ENCODE assay signal across 9 cellular contexts in the genomic region with DNA sequence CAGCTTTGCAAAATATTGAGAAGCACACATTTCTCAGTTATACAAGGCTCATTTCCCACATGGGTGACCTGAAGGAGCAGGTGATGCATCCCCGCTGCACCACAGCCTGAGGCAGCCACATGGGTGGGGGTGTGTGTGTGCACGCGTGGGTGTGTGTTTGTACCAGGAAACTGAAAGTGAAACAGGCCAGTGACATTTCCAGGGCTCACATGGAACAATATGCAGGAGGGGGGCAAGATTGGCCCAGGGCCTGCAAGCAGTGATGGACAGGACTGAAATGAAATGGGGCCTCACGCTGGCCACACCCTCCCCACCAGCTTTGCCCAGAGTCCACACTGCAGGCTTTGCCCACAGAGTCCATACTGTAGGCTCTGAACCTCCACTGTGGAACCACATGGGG.
DNase-seq lines count a peak whose midpoint lies in the region; ATAC-seq and TF ChIP-seq lines count a peak whose summit lies in the region.
"Had no signal": no experiment of that assay in that cellular context is flagged by ENCODE, and none has a peak within 500 bp of the region (broad histone marks: within the 10 kb centered on the region; RNA-seq: fewer than 3 reads in every experiment).

No MANE protein-coding gene starts in this region.

- H3K36me3 ChIP-seq in right atrium auricular region = no peaks in the 10 kb centered on the region
- no peaks in the 10 kb centered on the region for H3K36me3 ChIP-seq in PC-9 (ENCODE audit: low read depth)

- ATAC-seq in stimulated activated naive CD8-positive, alpha-beta T cell treated with anti-CD3 and anti-CD28 coated beads, Interleukin-15, Interleukin-2, amounts not matched to agents 100 U/mL and 50 U/mL, for 24 hours = peak; percentile 60
- no peak for ATAC-seq in foreskin keratinocyte

- H3K4me3 ChIP-seq in right atrium auricular region = no peak overlapping the region
- H3K4me3 ChIP-seq in PC-9 = no peak overlapping the region

- POLR2A ChIA-PET in PC-9 (lab: Charles Lee; ENCODE audit: unreplicated experiment) = no interaction called here

- intact Hi-C loops in PC-9 (cut with micrococcal nuclease; ENCODE audit: unreplicated experiment) = no loop called here

- no TSS peak for BruUV-seq in PC-9 (replicated peaks; lab: Mats Ljungman, UMichigan)

- no peak overlapping the region for H3K4me2 ChIP-seq in PC-9

- H3K9me2 ChIP-seq in PC-9 (ENCODE audit: insufficient read depth) = no peaks in the 10 kb centered on the region

- DNase-seq in T-helper 9 cell (peak; percentile 35), renal cortical epithelial cell (ENCODE audit: low read depth) (peak; percentile 61), right atrium auricular region (ENCODE audit: low spot score) (no peak), foreskin keratinocyte (no peak), PC-9 (no peak), GF-D8 (lab: John Stamatoyannopoulos, UW) (no peak)
- peak; percentile 79 for DNase-seq in activated naive CD4-positive, alpha-beta T cell treated with Interleukin-2 at 50 U/mL for 16 hours
- peak; percentile 60 for DNase-seq in stimulated activated naive CD8-positive, alpha-beta T cell treated with anti-CD3 and anti-CD28 coated beads, Interleukin-15, Interleukin-2, amounts not matched to agents 100 U/mL and 50 U/mL, for 24 hours
- DNase-seq: NCI-H1092 had no signal

- H3K9me3 ChIP-seq in right atrium auricular region = no peaks in the 10 kb centered on the region
- 0 out of 2 replicates have a peak, but pooled peaks cover 3% of the 10 kb centered on the region for H3K9me3 ChIP-seq in PC-9 (ENCODE audit: insufficient read depth, low read depth)

- no peaks in the 10 kb centered on the region for H3K27me3 ChIP-seq in right atrium auricular region
- H3K27me3 ChIP-seq in foreskin keratinocyte = no peaks in the 10 kb centered on the region
- peaks cover 61% of the 10 kb centered on the region for H3K27me3 ChIP-seq in PC-9 (ENCODE audit: insufficient read depth, low read depth)

- no peak overlapping the region for H3K27ac ChIP-seq in right atrium auricular region
- no peak overlapping the region for H3K27ac ChIP-seq in foreskin keratinocyte
- no peak overlapping the region for H3K27ac ChIP-seq in PC-9

- CTCF ChIA-PET in PC-9 (lab: Charles Lee) = no interaction called here

- no peak overlapping the region for H2AFZ ChIP-seq in PC-9

- H4K20me1 ChIP-seq in PC-9 (ENCODE audit: insufficient read depth) = 0 out of 2 replicates have a peak, but pooled peaks cover 8% of the 10 kb centered on the region

- TF ChIP-seq CTCF in right atrium auricular region (IDR thresholded peaks at IDR 0.05) (no peak), foreskin keratinocyte (conservative IDR thresholded peaks at IDR 0.05) (no peak), PC-9 (conservative IDR thresholded peaks at IDR 0.05) (no peak)

- no peaks in the 10 kb centered on the region for H3F3A ChIP-seq in PC-9 (ENCODE audit: insufficient read depth, low read depth)

- H3K79me2 ChIP-seq in PC-9 (ENCODE audit: low read depth) = no peaks in the 10 kb centered on the region

- peaks cover 0 to 13% of the 10 kb centered on the region in 2 donors for H3K4me1 ChIP-seq in right atrium auricular region
- peaks cover 8% of the 10 kb centered on the region for H3K4me1 ChIP-seq in foreskin keratinocyte
- no peaks in the 10 kb centered on the region for H3K4me1 ChIP-seq in PC-9 (replicated peaks; ENCODE audit: insufficient read depth)

Comparison
In these comparisons a context has a peak if more than half of its experiments do, and no peak if none do; other contexts are left out.
1. DNase-seq: peak in T-helper 9 cell (single experiment), activated naive CD4-positive, alpha-beta T cell treated with Interleukin-2 at 50 U/mL for 16 hours (single experiment), renal cortical epithelial cell (single experiment) and stimulated activated naive CD8-positive, alpha-beta T cell treated with anti-CD3 and anti-CD28 coated beads, Interleukin-15, Interleukin-2, amounts not matched to agents 100 U/mL and 50 U/mL, for 24 hours (single experiment); none in right atrium auricular region (single experiment), foreskin keratinocyte (0 of 2), PC-9 (0 of 2) and GF-D8 (single experiment).